25 cellular contexts compared by ENCODE assay signal in genomic region chr9:12930906-12931305, GRCh38.
DNase-seq lines count a peak whose midpoint lies in the region; ATAC-seq, FAIRE-seq and TF ChIP-seq lines count a peak whose summit lies in the region.
"Had no signal": no experiment of that assay in that cellular context is flagged by ENCODE, and none has a peak within 500 bp of the region (broad histone marks: within the 10 kb centered on the region; RNA-seq: fewer than 3 reads in every experiment).

No MANE protein-coding gene starts in this region.

- H3K36me3 Mint-ChIP-seq in effector memory CD8-positive, alpha-beta T cell (ENCODE audit: insufficient read depth) = no peaks in the 10 kb centered on the region
- H3K36me3 Mint-ChIP-seq: immature natural killer cell had no signal

- ATAC-seq in effector memory CD8-positive, alpha-beta T cell (replicated peaks) = no peak
- no peak for ATAC-seq in HG03520 (IDR thresholded peaks at IDR 0.05; ENCODE audit: unreplicated experiment)
- ATAC-seq: left ventricle myocardium superior, Right ventricle myocardium inferior had no signal

- H3K4me1 Mint-ChIP-seq in effector memory CD8-positive, alpha-beta T cell (ENCODE audit: low read depth in 2 of 2) = no peaks in the 10 kb centered on the region
- H3K4me1 Mint-ChIP-seq: immature natural killer cell had no signal

- H3K4me3 Mint-ChIP-seq in effector memory CD8-positive, alpha-beta T cell = no peak overlapping the region
- H3K4me3 Mint-ChIP-seq: activated naive CD4-positive, alpha-beta T cell treated with anti-CD3 and anti-CD28 coated beads for 36 hours; dendritic cell treated with granulocyte-macrophage colony-stimulating factor and Interleukin-4, amounts not matched to agents 40 ng/mL and 50 ng/mL, for 4 days; immature natural killer cell; neural crest cell had no signal

- TF ChIP-seq CTCF in fibroblast of mammary gland (conservative IDR thresholded peaks at IDR 0.05; ENCODE audit: control insufficient read depth, insufficient read depth, low read depth, low read length) = no peak

- no peaks in the 10 kb centered on the region for H3K27me3 Mint-ChIP-seq in effector memory CD8-positive, alpha-beta T cell
- H3K27me3 Mint-ChIP-seq: dendritic cell treated with granulocyte-macrophage colony-stimulating factor and Interleukin-4, amounts not matched to agents 40 ng/mL and 50 ng/mL, for 4 days had no signal

- no peak for FAIRE-seq in RCC 7860 (lab: Jason Lieb, UNC)
- FAIRE-seq: G401.6, GM18507 had no signal

- DNase-seq in GM04503 (ENCODE audit: low read depth) (peak; percentile 33), RCC 7860 (ENCODE audit: low spot score) (peak; percentile 70), fibroblast of mammary gland (ENCODE audit: low read depth) (peak; percentile 34), NCI-H524 (lab: John Stamatoyannopoulos, UW) (no peak)
- DNase-seq in effector memory CD8-positive, alpha-beta T cell = no peak
- no peak for DNase-seq in stimulated activated CD4-positive, alpha-beta T cell treated with anti-CD3 and anti-CD28 coated beads, Interleukin-1b, Interleukin-23, amount 100 ng/mL, for 48 hours
- DNase-seq: activated naive CD4-positive, alpha-beta T cell treated with anti-CD3 and anti-CD28 coated beads for 36 hours; activated T-cell treated with anti-CD3 and anti-CD28 coated beads, Interleukin-2, amount 50 U/mL, for 48 hours; Calu3; HCEC 1CT; immature natural killer cell; left ventricle myocardium superior; NCI-H146; stimulated activated CD4-positive, alpha-beta T cell treated with anti-CD3 and anti-CD28 coated beads, Interleukin-2, amount 100 ng/mL, for 24 hours; stimulated activated naive CD4-positive, alpha-beta T cell treated with Interleukin-2 at 50 U/mL for 16 hours had no signal

- peaks cover 0 to 6% of the 10 kb centered on the region in 2 donors for H3K9me3 Mint-ChIP-seq in effector memory CD8-positive, alpha-beta T cell
- H3K9me3 Mint-ChIP-seq: dendritic cell treated with granulocyte-macrophage colony-stimulating factor and Interleukin-4, amounts not matched to agents 40 ng/mL and 50 ng/mL, for 4 days; neural crest cell had no signal

- H3K27ac Mint-ChIP-seq in effector memory CD8-positive, alpha-beta T cell = no peak overlapping the region
- H3K27ac Mint-ChIP-seq: activated naive CD4-positive, alpha-beta T cell treated with anti-CD3 and anti-CD28 coated beads for 36 hours; dendritic cell treated with granulocyte-macrophage colony-stimulating factor and Interleukin-4, amounts not matched to agents 40 ng/mL and 50 ng/mL, for 4 days; immature natural killer cell had no signal

- H3K4me3 ChIP-seq in fibroblast of mammary gland (ENCODE audit: control insufficient read depth, low read depth, low read length) = no peak overlapping the region
- H3K4me3 ChIP-seq: cardiac muscle cell, prostate gland, skin epidermis, thoracic aorta had no signal

Comparison
In these comparisons a context has a peak if more than half of its experiments do, and no peak if none do; other contexts are left out.
1. DNase-seq: peak in GM04503 (single experiment), RCC 7860 (single experiment) and fibroblast of mammary gland (single experiment); none in effector memory CD8-positive, alpha-beta T cell (0 of 3), stimulated activated CD4-positive, alpha-beta T cell treated with anti-CD3 and anti-CD28 coated beads, Interleukin-1b, Interleukin-23, amount 100 ng/mL, for 48 hours (single experiment) and NCI-H524 (0 of 2).